ENCODE assay signal across 24 cellular contexts in the genomic region with DNA sequence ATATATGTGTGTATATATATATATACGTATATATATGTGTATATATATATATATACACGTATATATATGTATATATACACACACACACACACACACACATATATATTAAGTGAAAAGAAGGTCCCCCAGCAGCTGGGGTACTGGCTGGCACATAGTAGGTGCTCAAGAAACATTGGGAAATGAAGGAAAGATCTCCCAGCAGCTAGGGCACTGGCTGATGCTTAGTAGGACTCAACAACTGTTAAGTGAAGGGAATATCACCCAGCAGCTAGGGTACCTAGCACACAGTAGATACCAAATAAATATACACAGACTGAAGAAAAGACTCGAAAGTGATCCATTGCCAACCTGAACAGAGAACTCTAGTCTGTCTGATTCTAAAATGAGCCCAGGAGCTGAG. TPM values are rescaled to one million over a fixed set of nuclear protein-coding genes. Genes with fewer than 3 reads are reported as not detected.
"Had no signal": no experiment of that assay in that cellular context is flagged by ENCODE, and none has a peak within 500 bp of the region (broad histone marks: within the 10 kb centered on the region; RNA-seq: fewer than 3 reads in every experiment).

No MANE protein-coding gene starts in this region.

- H3K4me3 Mint-ChIP-seq: activated naive CD8-positive, alpha-beta T cell treated with anti-CD3 and anti-CD28 coated beads, Interleukin-2, amount 50 U/mL, for 24 hours; activated T-cell treated with anti-CD3 and anti-CD28 coated beads, Interleukin-2, amount 50 U/mL, for 72 hours; naive B cell; T-helper 1 cell treated with Interleukin-12 subunit alpha and Interleukin-12 subunit beta and Interleukin-4 antibody, amounts not matched to agents 30 μg/mL and 1 μg/mL, for 36 hours had no signal

- H3K27me3 Mint-ChIP-seq: activated naive CD8-positive, alpha-beta T cell treated with anti-CD3 and anti-CD28 coated beads, Interleukin-2, amount 50 U/mL, for 24 hours; naive B cell had no signal

- ATAC-seq: activated naive CD8-positive, alpha-beta T cell treated with anti-CD3 and anti-CD28 coated beads, Interleukin-2, amount 50 U/mL, for 24 hours; activated T-cell treated with anti-CD3 and anti-CD28 coated beads, Interleukin-2, amount 50 U/mL, for 72 hours had no signal

- H3K27me3 ChIP-seq: hepatocyte, testis had no signal

- DNase-seq: activated CD4-positive, alpha-beta T cell treated with anti-CD3 and anti-CD28 coated beads for 4 hours; activated CD4-positive, alpha-beta T cell treated with anti-CD3 and anti-CD28 coated beads, Interleukin-2, amount 50 U/mL, for 48 hours; activated CD4-positive, CD25-positive, alpha-beta regulatory T cell; activated effector memory CD4-positive, alpha-beta T cell treated with Interleukin-2 at 50 U/mL for 16 hours; activated naive CD4-positive, alpha-beta T cell treated with anti-CD3 and anti-CD28 coated beads, Interleukin-2, amount 50 U/mL, for 16 hours; activated naive CD8-positive, alpha-beta T cell treated with anti-CD3 and anti-CD28 coated beads, Interleukin-2, amount 50 U/mL, for 24 hours; activated T-cell treated with anti-CD3 and anti-CD28 coated beads, Interleukin-2, amount 50 U/mL, for 72 hours; dermis blood vessel endothelial cell; effector CD8-positive, alpha-beta T cell; erythroblast; foreskin fibroblast; kidney glomerular epithelial cell; naive B cell; nucleus accumbens; stimulated activated CD4-positive, alpha-beta T cell treated with anti-CD3 and anti-CD28 coated beads, Interleukin-4, amount 100 ng/mL, for 1 hour; stimulated activated naive CD4-positive, alpha-beta T cell; testis; trophoblast cell had no signal

- H3K9me3 ChIP-seq: testis had no signal

- H3K27ac Mint-ChIP-seq: activated naive CD8-positive, alpha-beta T cell treated with anti-CD3 and anti-CD28 coated beads, Interleukin-2, amount 50 U/mL, for 24 hours; activated T-cell treated with anti-CD3 and anti-CD28 coated beads, Interleukin-2, amount 50 U/mL, for 72 hours; T-helper 1 cell treated with Interleukin-12 subunit alpha and Interleukin-12 subunit beta and Interleukin-4 antibody, amounts not matched to agents 30 μg/mL and 1 μg/mL, for 36 hours had no signal

- H3K4me1 Mint-ChIP-seq: activated naive CD8-positive, alpha-beta T cell treated with anti-CD3 and anti-CD28 coated beads, Interleukin-2, amount 50 U/mL, for 24 hours had no signal

- H3K27ac ChIP-seq: hepatocyte, testis had no signal

- H3K4me3 ChIP-seq: hepatocyte, testis had no signal

- H3K4me1 ChIP-seq: testis had no signal

RNA-seq across cellular contexts. Expression of gene PODNL1, which starts 12.2 kb away (rescaled TPM):
- polyA plus RNA-seq: neural cell had no signal

RNA-seq across cellular contexts. Expression of gene NANOS3, which starts 49.1 kb away (rescaled TPM):
- total RNA-seq: dermis blood vessel endothelial cell, fibroblast of lung, lower leg skin, mesenteric fat pad had no signal
- polyA plus RNA-seq: fibroblast of lung had no signal
